In genomic region chr11:67583319-67584204, GRCh38 we compare ENCODE assay signal across 8 cellular contexts. TPM values are rescaled to one million over a fixed set of nuclear protein-coding genes. Genes with fewer than 3 reads are reported as not detected.
DNase-seq lines count a peak whose midpoint lies in the region; ATAC-seq and TF ChIP-seq lines count a peak whose summit lies in the region.

Gene GSTP1 (plus strand): TSS chr11:67583812. CDS start chr11:67583844, 32 bp downstream.

- H3K9me3 ChIP-seq in CD4-positive, alpha-beta T cell (ENCODE audit: control insufficient read depth, low read length): no peaks in the 10 kb centered on the region
- no peaks in the 10 kb centered on the region for H3K9me3 ChIP-seq in neuron (ENCODE audit: low read length)

- peak within 1 kb of the TSS; percentile 64 for H3K27ac ChIP-seq in CD4-positive, alpha-beta T cell (ENCODE audit: low read depth, low read length)
- H3K27ac ChIP-seq in HL-60 (replicated peaks): peak within 1 kb of the TSS; percentile 82
- H3K27ac ChIP-seq in foreskin keratinocyte: peak within 1 kb of the TSS; percentile 98

- peak within 1 kb of the TSS; percentile 85 for H3K27ac Mint-ChIP-seq in CD4-positive, alpha-beta T cell

- peak within 1 kb of the TSS; percentile 92 for H3K4me3 Mint-ChIP-seq in CD4-positive, alpha-beta T cell

- H3K4me1 Mint-ChIP-seq in CD4-positive, alpha-beta T cell (ENCODE audit: low read depth): peaks cover 47% of the 10 kb centered on the region

- CTCF ChIA-PET in CD4-positive, alpha-beta T cell (lab: Charles Lee): interaction anchor here (0.6 to 2.5 kb wide), 9 partner anchors 8 to 232 kb away, joined by 3 to 9 read pairs (median 4); partner anchors contain the start of genes NDUFV1, NUDT8 and PPP1CA

- no peaks in the 10 kb centered on the region for H3K27me3 ChIP-seq in CD4-positive, alpha-beta T cell (ENCODE audit: control insufficient read depth, insufficient read depth, low read length)
- H3K27me3 ChIP-seq in HL-60 (ENCODE audit: insufficient read depth, poor library complexity, severe bottlenecking) (no peaks in the 10 kb centered on the region), foreskin keratinocyte (no peaks in the 10 kb centered on the region), neuron (ENCODE audit: insufficient read depth, low read length) (peaks cover 9% of the 10 kb centered on the region)

- H3K36me3 ChIP-seq in neuron (ENCODE audit: insufficient read depth, low read length): peaks cover 25% of the 10 kb centered on the region

- ATAC-seq in CD4-positive, alpha-beta T cell (ENCODE audit: poor library complexity): peak; percentile 77
- ATAC-seq in GM19328 (IDR thresholded peaks at IDR 0.05; ENCODE audit: unreplicated experiment) (peak; percentile 53), foreskin keratinocyte (peak; percentile 79)

- intact Hi-C loops in CD4-positive, alpha-beta T cell (cut with DNase I, micrococcal nuclease): loop anchor here in 1 of 2 experiments (1.0 kb wide), 1 partner anchor 23 kb away; the partner anchor contains the start of gene NDUFV1

- H3K9me3 Mint-ChIP-seq in CD4-positive, alpha-beta T cell: no peaks in the 10 kb centered on the region

- peak; percentile 55 for TF ChIP-seq CTCF in CD4-positive, alpha-beta T cell (IDR thresholded peaks at IDR 0.05)
- TF ChIP-seq CTCF in HL-60 (IDR thresholded peaks at IDR 0.05; ENCODE audit: insufficient read depth, low read length) (no peak), foreskin keratinocyte (conservative IDR thresholded peaks at IDR 0.05) (peak; percentile 93)

- H3K4me3 ChIP-seq in HL-60 (replicated peaks; ENCODE audit: insufficient read depth, low read length): peak within 1 kb of the TSS; percentile 55
- H3K4me3 ChIP-seq in neuron (ENCODE audit: low read length): peak within 1 kb of the TSS; percentile 83

- H3K27me3 Mint-ChIP-seq in CD4-positive, alpha-beta T cell: no peaks in the 10 kb centered on the region

- peak; percentile 54 to 79 (median 66) for DNase-seq in CD4-positive, alpha-beta T cell
- DNase-seq in HL-60 (ENCODE audit: low read depth in 1 of 2, low spot score in 1 of 2): peak; percentile 89 to 91
- peak; percentile 39 for DNase-seq in SIG-M5 (lab: John Stamatoyannopoulos, UW)
- peak; percentile 92 for DNase-seq in activated effector memory CD4-positive, alpha-beta T cell treated with anti-CD3 and anti-CD28 coated beads, Interleukin-2, amount 50 U/mL, for 16 hours
- peak; percentile 45 to 71 for DNase-seq in foreskin keratinocyte
- peak; percentile 86 for DNase-seq in stromal cell of bone marrow (ENCODE audit: low read depth)

- H3K36me3 Mint-ChIP-seq in CD4-positive, alpha-beta T cell (ENCODE audit: low read depth): peaks cover 6% of the 10 kb centered on the region

- peak within 1 kb of the TSS; percentile 43 for H2AFZ ChIP-seq in neuron (ENCODE audit: low read depth, low read length)

- peaks cover 4% of the 10 kb centered on the region for H3K4me1 ChIP-seq in foreskin keratinocyte
- peaks cover 33% of the 10 kb centered on the region for H3K4me1 ChIP-seq in neuron (ENCODE audit: insufficient read depth, low read length)

- POLR2A ChIA-PET in CD4-positive, alpha-beta T cell (lab: Charles Lee): interaction anchor here (0.7 to 3.4 kb wide), 10 partner anchors 11 to 229 kb away, joined by 3 to 16 read pairs (median 4); partner anchors contain the start of genes ACY3 and NUDT8

RNA-seq across cellular contexts. Expression of gene GSTP1, which starts in this region (rescaled TPM):
- 10 to 100 TPM; 60.1 to 62.8 TPM for total RNA-seq in CD4-positive, alpha-beta T cell
- 1,696 and 1,959 TPM in 2 replicates for total RNA-seq in foreskin keratinocyte
- polyA plus RNA-seq in foreskin keratinocyte: 2,595 and 2,779 TPM in 2 replicates

Comparison
In these comparisons a context has a peak if more than half of its experiments do, and no peak if none do; other contexts are left out.
1. Peak in every context shown above with its lines: DNase-seq, ATAC-seq, H3K4me3 ChIP-seq and H3K27ac ChIP-seq.
2. RNA of gene GSTP1 (total RNA-seq): 1,696 to 1,959 TPM in foreskin keratinocyte; 60.1 to 62.8 TPM in CD4-positive, alpha-beta T cell; every median in the first group is over 10 times any median in the second.
3. DNase-seq: peak in every context shown above with its lines; median percentile 92 in activated effector memory CD4-positive, alpha-beta T cell treated with anti-CD3 and anti-CD28 coated beads, Interleukin-2, amount 50 U/mL, for 16 hours; 90 in HL-60; 86 in stromal cell of bone marrow; 66 in CD4-positive, alpha-beta T cell; 58 in foreskin keratinocyte; 39 in SIG-M5.